In the genomic region with DNA sequence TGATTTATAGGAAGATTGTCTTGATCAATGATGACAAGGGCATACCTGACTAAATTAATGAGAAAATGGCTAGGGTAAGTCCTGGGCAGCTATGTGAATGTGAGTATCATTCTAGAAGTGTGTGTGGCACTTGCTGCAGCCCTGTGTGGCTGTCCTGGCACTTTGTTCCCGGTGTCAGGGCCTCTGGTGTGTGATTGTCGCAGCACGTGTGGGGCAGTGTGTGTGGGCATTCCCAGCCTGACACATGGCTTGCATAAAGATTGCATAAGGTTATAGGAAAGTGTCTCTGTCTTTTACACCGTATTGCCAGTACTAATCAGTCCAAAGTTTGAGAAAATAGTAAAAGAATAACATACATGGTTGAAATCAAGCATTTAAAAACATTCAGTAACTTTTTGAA, we compare ENCODE assay signal across 2 cellular contexts.
A peak's percentile ranks its signal among the peaks of the same experiment; 100 is the strongest.
TF ChIP-seq lines count a peak whose summit lies in the region.

No MANE protein-coding gene starts in this region.

TF ChIP-seq in IMR-90, 13 proteins besides CTCF, POLR2A, EP300 and RAD21:
- TF ChIP-seq SMC3 (IDR thresholded peaks at IDR 0.05; ENCODE audit: low read depth, low read length) (no peak), CEBPB (IDR thresholded peaks at IDR 0.05; ENCODE audit: low read depth, low read length) (peak; percentile 34; the same call in 1 of the 2 replicates), RFX5 (IDR thresholded peaks at IDR 0.05; ENCODE audit: low read depth, low read length) (no peak)

TF ChIP-seq in liver, 16 proteins besides CTCF, POLR2A, EP300 and RAD21:
- TF ChIP-seq, protein P1, sequence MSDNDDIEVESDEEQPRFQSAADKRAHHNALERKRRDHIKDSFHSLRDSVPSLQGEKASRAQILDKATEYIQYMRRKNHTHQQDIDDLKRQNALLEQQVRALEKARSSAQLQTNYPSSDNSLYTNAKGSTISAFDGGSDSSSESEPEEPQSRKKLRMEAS (IDR thresholded peaks at IDR 0.05): peak; percentile 85
- TF ChIP-seq TAF1 (conservative IDR thresholded peaks at IDR 0.05) (no peak), FOXA2 (IDR thresholded peaks at IDR 0.05) (no peak), NR2F2 (IDR thresholded peaks at IDR 0.05) (no peak), YY1 (IDR thresholded peaks at IDR 0.05) (peak; percentile 41), FOXA1 (IDR thresholded peaks at IDR 0.05) (no peak), EGR1 (IDR thresholded peaks at IDR 0.05; ENCODE audit: low read depth in 2 of 2) (no peak), RXRA (IDR thresholded peaks at IDR 0.05) (peak; percentile 47 to 72), JUND (IDR thresholded peaks at IDR 0.05) (peak in 1 of 2 donors; percentile 30), SP1 (IDR thresholded peaks at IDR 0.05) (peak; percentile 65), GABPA (IDR thresholded peaks at IDR 0.05 in 1 of 2, conservative IDR thresholded peaks at IDR 0.05 in 1 of 2) (no peak), HNF4G (IDR thresholded peaks at IDR 0.05) (peak; percentile 23), HNF4A (conservative IDR thresholded peaks at IDR 0.05) (peak; percentile 68 to 78)
- TF ChIP-seq, protein P2, sequence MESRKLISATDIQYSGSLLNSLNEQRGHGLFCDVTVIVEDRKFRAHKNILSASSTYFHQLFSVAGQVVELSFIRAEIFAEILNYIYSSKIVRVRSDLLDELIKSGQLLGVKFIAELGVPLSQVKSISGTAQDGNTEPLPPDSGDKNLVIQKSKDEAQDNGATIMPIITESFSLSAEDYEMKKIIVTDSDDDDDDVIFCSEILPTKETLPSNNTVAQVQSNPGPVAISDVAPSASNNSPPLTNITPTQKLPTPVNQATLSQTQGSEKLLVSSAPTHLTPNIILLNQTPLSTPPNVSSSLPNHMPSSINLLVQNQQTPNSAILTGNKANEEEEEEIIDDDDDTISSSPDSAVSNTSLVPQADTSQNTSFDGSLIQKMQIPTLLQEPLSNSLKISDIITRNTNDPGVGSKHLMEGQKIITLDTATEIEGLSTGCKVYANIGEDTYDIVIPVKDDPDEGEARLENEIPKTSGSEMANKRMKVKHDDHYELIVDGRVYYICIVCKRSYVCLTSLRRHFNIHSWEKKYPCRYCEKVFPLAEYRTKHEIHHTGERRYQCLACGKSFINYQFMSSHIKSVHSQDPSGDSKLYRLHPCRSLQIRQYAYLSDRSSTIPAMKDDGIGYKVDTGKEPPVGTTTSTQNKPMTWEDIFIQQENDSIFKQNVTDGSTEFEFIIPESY (IDR thresholded peaks at IDR 0.05): no peak
- TF ChIP-seq, protein P3, sequence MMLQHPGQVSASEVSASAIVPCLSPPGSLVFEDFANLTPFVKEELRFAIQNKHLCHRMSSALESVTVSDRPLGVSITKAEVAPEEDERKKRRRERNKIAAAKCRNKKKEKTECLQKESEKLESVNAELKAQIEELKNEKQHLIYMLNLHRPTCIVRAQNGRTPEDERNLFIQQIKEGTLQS (IDR thresholded peaks at IDR 0.05): no peak
- TF ChIP-seq, protein P4, sequence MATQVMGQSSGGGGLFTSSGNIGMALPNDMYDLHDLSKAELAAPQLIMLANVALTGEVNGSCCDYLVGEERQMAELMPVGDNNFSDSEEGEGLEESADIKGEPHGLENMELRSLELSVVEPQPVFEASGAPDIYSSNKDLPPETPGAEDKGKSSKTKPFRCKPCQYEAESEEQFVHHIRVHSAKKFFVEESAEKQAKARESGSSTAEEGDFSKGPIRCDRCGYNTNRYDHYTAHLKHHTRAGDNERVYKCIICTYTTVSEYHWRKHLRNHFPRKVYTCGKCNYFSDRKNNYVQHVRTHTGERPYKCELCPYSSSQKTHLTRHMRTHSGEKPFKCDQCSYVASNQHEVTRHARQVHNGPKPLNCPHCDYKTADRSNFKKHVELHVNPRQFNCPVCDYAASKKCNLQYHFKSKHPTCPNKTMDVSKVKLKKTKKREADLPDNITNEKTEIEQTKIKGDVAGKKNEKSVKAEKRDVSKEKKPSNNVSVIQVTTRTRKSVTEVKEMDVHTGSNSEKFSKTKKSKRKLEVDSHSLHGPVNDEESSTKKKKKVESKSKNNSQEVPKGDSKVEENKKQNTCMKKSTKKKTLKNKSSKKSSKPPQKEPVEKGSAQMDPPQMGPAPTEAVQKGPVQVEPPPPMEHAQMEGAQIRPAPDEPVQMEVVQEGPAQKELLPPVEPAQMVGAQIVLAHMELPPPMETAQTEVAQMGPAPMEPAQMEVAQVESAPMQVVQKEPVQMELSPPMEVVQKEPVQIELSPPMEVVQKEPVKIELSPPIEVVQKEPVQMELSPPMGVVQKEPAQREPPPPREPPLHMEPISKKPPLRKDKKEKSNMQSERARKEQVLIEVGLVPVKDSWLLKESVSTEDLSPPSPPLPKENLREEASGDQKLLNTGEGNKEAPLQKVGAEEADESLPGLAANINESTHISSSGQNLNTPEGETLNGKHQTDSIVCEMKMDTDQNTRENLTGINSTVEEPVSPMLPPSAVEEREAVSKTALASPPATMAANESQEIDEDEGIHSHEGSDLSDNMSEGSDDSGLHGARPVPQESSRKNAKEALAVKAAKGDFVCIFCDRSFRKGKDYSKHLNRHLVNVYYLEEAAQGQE (IDR thresholded peaks at IDR 0.05): no peak
